ENCODE assay signal across 16 cellular contexts in genomic region chr10:15321431-15322321, GRCh38. TPM values are rescaled to one million over a fixed set of nuclear protein-coding genes. Genes with fewer than 3 reads are reported as not detected.
DNase-seq lines count a peak whose midpoint lies in the region; ATAC-seq and TF ChIP-seq lines count a peak whose summit lies in the region.
"Had no signal": no experiment of that assay in that cellular context is flagged by ENCODE, and none has a peak within 500 bp of the region (broad histone marks: within the 10 kb centered on the region; RNA-seq: fewer than 3 reads in every experiment).

No MANE protein-coding gene starts in this region.

- DNase-seq in DMS 273 (lab: John Stamatoyannopoulos, UW; ENCODE audit: unreplicated experiment) (peak; percentile 44), DMS 273 treated with DMSO at 0.1 percent for 48 hours (lab: John Stamatoyannopoulos, UW) (no peak), body of pancreas (peak in 3 of 4 donors; percentile 30 to 63 (median 63)), left ventricle myocardium inferior (peak; percentile 53), sciatic nerve (ENCODE audit: low spot score) (no peak), GOT3 (lab: John Stamatoyannopoulos, UW) (no peak), NCI-H510A (lab: John Stamatoyannopoulos, UW) (no peak)
- DNase-seq in NK-92 treated with Interleukin-12 subunit alpha and Interleukin-12 subunit beta, amount 100 ng/mL, for 24 hours (lab: John Stamatoyannopoulos, UW), result no peak
- DNase-seq: activated CD4-positive, CD25-positive, alpha-beta regulatory T cell; amygdala; Caco-2; endodermal cell; lower lobe of right lung; NCI-H2081 had no signal

- ATAC-seq in body of pancreas (peak; percentile 81), sciatic nerve (peak; percentile 76)

- H3K27ac ChIP-seq in body of pancreas (peak overlapping the region in 3 of 4 donors; percentile 19 to 65 (median 42)), left ventricle myocardium inferior (replicated peaks) (peak overlapping the region; percentile 39)
- H3K27ac ChIP-seq: 22Rv1, lower lobe of right lung, neutrophil had no signal

- H3K27me3 ChIP-seq in body of pancreas (no peaks in the 10 kb centered on the region), left ventricle myocardium inferior (ENCODE audit: low read depth) (no peaks in the 10 kb centered on the region)

- H3K4me1 ChIP-seq in body of pancreas (peaks cover 26% of the 10 kb centered on the region), left ventricle myocardium inferior (peaks cover 44% of the 10 kb centered on the region)
- H3K4me1 ChIP-seq: Caco-2 had no signal

- WGBS in body of pancreas, 2 donors, result 7 to 15% methylated on average over 5 of the region's 5 CpGs

- TF ChIP-seq CTCF in body of pancreas (IDR thresholded peaks at IDR 0.05) (no peak), left ventricle myocardium inferior (IDR thresholded peaks at IDR 0.05; ENCODE audit: borderline replicate concordance) (no peak)

- H3K9me3 ChIP-seq in body of pancreas (no peaks in the 10 kb centered on the region), left ventricle myocardium inferior (replicated peaks) (peaks cover 3% of the 10 kb centered on the region)
- H3K9me3 ChIP-seq: Caco-2, lower lobe of right lung, neutrophil had no signal

- intact Hi-C loops in body of pancreas (cut with DNase I) (no loop called here), left ventricle myocardium inferior (cut with micrococcal nuclease) (no loop called here), sciatic nerve (cut with DNase I) (no loop called here)

- TF ChIP-seq POLR2A in body of pancreas (IDR thresholded peaks at IDR 0.05), result no peak

- H3K36me3 ChIP-seq in body of pancreas (replicated peaks in 1 of 2; ENCODE audit: insufficient read depth in 1 of 2, low read depth in 2 of 2) (no peaks in the 10 kb centered on the region), left ventricle myocardium inferior (no peaks in the 10 kb centered on the region)
- H3K36me3 ChIP-seq: lower lobe of right lung, neutrophil had no signal

- H3K4me3 ChIP-seq in body of pancreas, result no peak overlapping the region
- H3K4me3 ChIP-seq in left ventricle myocardium inferior, result no peak overlapping the region
- H3K4me3 ChIP-seq: lower lobe of right lung had no signal

RNA-seq across cellular contexts. Expression of gene FAM171A1, which starts 49.4 kb away (rescaled TPM):
- total RNA-seq in body of pancreas, result 10 to 100 TPM; 22.1 to 29.1 TPM
- total RNA-seq in left ventricle myocardium inferior, result 8.3 TPM
- total RNA-seq in sciatic nerve, result 32.6 TPM

Comparison
In these comparisons a context has a peak if more than half of its experiments do, and no peak if none do; other contexts are left out.
1. DNase-seq: peak in DMS 273 (single experiment), body of pancreas (3 of 4) and left ventricle myocardium inferior (single experiment); none in DMS 273 treated with DMSO at 0.1 percent for 48 hours (single experiment), sciatic nerve (single experiment), GOT3 (single experiment), NK-92 treated with Interleukin-12 subunit alpha and Interleukin-12 subunit beta, amount 100 ng/mL, for 24 hours (single experiment) and NCI-H510A (single experiment).